In genomic region chr7:67696878-67697277, GRCh38 we compare ENCODE assay signal across 24 cellular contexts.
DNase-seq lines count a peak whose midpoint lies in the region; ATAC-seq, FAIRE-seq and TF ChIP-seq lines count a peak whose summit lies in the region.
"Had no signal": no experiment of that assay in that cellular context is flagged by ENCODE, and none has a peak within 500 bp of the region (broad histone marks: within the 10 kb centered on the region; RNA-seq: fewer than 3 reads in every experiment).

No MANE protein-coding gene starts in this region.

- H3K4me3 Mint-ChIP-seq in glutamatergic neuron (ENCODE audit: unreplicated experiment) = no peak overlapping the region

- no peak overlapping the region for H3K4me3 ChIP-seq in A549
- peak overlapping the region; percentile 35; the same call in 1 of the 2 replicates for H3K4me3 ChIP-seq in PC-9
- H3K4me3 ChIP-seq in neural cell (ENCODE audit: low read length) = no peak overlapping the region
- H3K4me3 ChIP-seq: Peyer's patch, SK-N-MC had no signal

- ATAC-seq in A549 (no peak; a peak in 1 of 6 replicates), GM19455 (IDR thresholded peaks at IDR 0.05; ENCODE audit: unreplicated experiment) (no peak), HG03571 (IDR thresholded peaks at IDR 0.05; ENCODE audit: unreplicated experiment) (no peak)

- H3K27ac ChIP-seq in A549 = no peak overlapping the region
- no peak overlapping the region for H3K27ac ChIP-seq in PC-9
- no peak overlapping the region for H3K27ac ChIP-seq in neural cell (ENCODE audit: low read length)
- H3K27ac ChIP-seq: C4-2B, HL-60, Peyer's patch, SK-N-MC had no signal

- CTCF ChIA-PET in A549 (lab: Yijun Ruan, JAX) = no interaction called here
- CTCF ChIA-PET in PC-9 (lab: Charles Lee) = no interaction called here

- H3K36me3 Mint-ChIP-seq in glutamatergic neuron (ENCODE audit: unreplicated experiment) = peaks cover 5% of the 10 kb centered on the region
- H3K36me3 Mint-ChIP-seq: IgD-negative memory B cell had no signal

- H3K9me3 ChIP-seq in A549 = no peaks in the 10 kb centered on the region
- H3K9me3 ChIP-seq in PC-9 (ENCODE audit: insufficient read depth, low read depth) = no peaks in the 10 kb centered on the region; the same call in 1 of the 2 replicates
- no peaks in the 10 kb centered on the region for H3K9me3 ChIP-seq in neural cell (ENCODE audit: low read length)
- H3K9me3 ChIP-seq: Peyer's patch had no signal

- peak overlapping the region; percentile 1 for H3K27ac Mint-ChIP-seq in glutamatergic neuron (ENCODE audit: unreplicated experiment)
- H3K27ac Mint-ChIP-seq: IgD-negative memory B cell had no signal

- no peak for TF ChIP-seq CTCF in A549 (IDR thresholded peaks at IDR 0.05)
- no peak for TF ChIP-seq CTCF in PC-9 (conservative IDR thresholded peaks at IDR 0.05)
- TF ChIP-seq CTCF in glutamatergic neuron (IDR thresholded peaks at IDR 0.05; ENCODE audit: partially characterized antibody, unreplicated experiment) = no peak
- no peak for TF ChIP-seq CTCF in neural cell (IDR thresholded peaks at IDR 0.05; ENCODE audit: poor library complexity, severe bottlenecking)

- TF ChIP-seq EP300 in A549 (IDR thresholded peaks at IDR 0.05) (no peak), neural cell (conservative IDR thresholded peaks at IDR 0.05; ENCODE audit: poor library complexity, severe bottlenecking) (peak; percentile 77)

- H3F3A ChIP-seq in PC-9 (ENCODE audit: insufficient read depth, low read depth) = no peaks in the 10 kb centered on the region
- H3F3A ChIP-seq in neural cell (ENCODE audit: insufficient read depth, low read length, poor library complexity, severe bottlenecking) = no peaks in the 10 kb centered on the region

- WGBS in A549 (ENCODE audit: missing lambda C conversion rate) = 25% methylated on average over 7 of the region's 7 CpGs

- intact Hi-C loops in PC-9 (cut with micrococcal nuclease; ENCODE audit: unreplicated experiment) = no loop called here

- H4K20me1 ChIP-seq in PC-9 (ENCODE audit: insufficient read depth) (no peaks in the 10 kb centered on the region), neural cell (ENCODE audit: insufficient read depth) (no peaks in the 10 kb centered on the region)

- no peak for FAIRE-seq in A549 (lab: Jason Lieb, UNC)
- FAIRE-seq: A204.1, HTR-8/SVneo had no signal

- no peak overlapping the region for H3K9ac ChIP-seq in neural cell (ENCODE audit: low read length)

- no TSS peak for BruUV-seq in PC-9 (replicated peaks; lab: Mats Ljungman, UMichigan)

- H3K36me3 ChIP-seq in PC-9 (ENCODE audit: low read depth) (no peaks in the 10 kb centered on the region), neural cell (ENCODE audit: insufficient read depth, low read length) (no peaks in the 10 kb centered on the region)
- H3K36me3 ChIP-seq: Peyer's patch had no signal

- TF ChIP-seq RAD21 in A549 (conservative IDR thresholded peaks at IDR 0.05 in 1 of 2, IDR thresholded peaks at IDR 0.05 in 1 of 2) (no peak), neural cell (conservative IDR thresholded peaks at IDR 0.05) (no peak)

- H3K79me2 ChIP-seq in PC-9 (ENCODE audit: low read depth) (no peaks in the 10 kb centered on the region), neural cell (replicated peaks; ENCODE audit: insufficient read depth, low read length) (no peaks in the 10 kb centered on the region)

- H2AFZ ChIP-seq in PC-9 = peak overlapping the region; percentile 43; the same call in 1 of the 2 replicates
- no peak overlapping the region for H2AFZ ChIP-seq in neural cell (ENCODE audit: low read depth, low read length)

- H3K4me2 ChIP-seq in A549 (peak overlapping the region; percentile 55), PC-9 (peak overlapping the region; percentile 51), neural cell (ENCODE audit: low read length) (no peak overlapping the region)

- peaks cover 17% of the 10 kb centered on the region for H3K4me1 ChIP-seq in A549
- H3K4me1 ChIP-seq in PC-9 (replicated peaks; ENCODE audit: insufficient read depth) = no peaks in the 10 kb centered on the region
- H3K4me1 ChIP-seq: Peyer's patch had no signal

- H3K9me2 ChIP-seq in PC-9 (ENCODE audit: insufficient read depth) (no peaks in the 10 kb centered on the region), neural cell (ENCODE audit: insufficient read depth, low read length) (no peaks in the 10 kb centered on the region)

- H3K27me3 ChIP-seq in PC-9 (ENCODE audit: insufficient read depth, low read depth) = peaks cover 26% of the 10 kb centered on the region
- H3K27me3 ChIP-seq in neural cell (ENCODE audit: insufficient read depth, low read depth, low read length) = no peaks in the 10 kb centered on the region
- H3K27me3 ChIP-seq: Peyer's patch had no signal

- no peaks in the 10 kb centered on the region for H3K4me1 Mint-ChIP-seq in glutamatergic neuron (ENCODE audit: low read depth, unreplicated experiment)
- H3K4me1 Mint-ChIP-seq: IgD-negative memory B cell had no signal

- TF ChIP-seq POLR2A in A549 (IDR thresholded peaks at IDR 0.05; ENCODE audit: low read length) = no peak

- H3K27me3 Mint-ChIP-seq in glutamatergic neuron (ENCODE audit: unreplicated experiment) = peaks cover 4% of the 10 kb centered on the region
- H3K27me3 Mint-ChIP-seq: IgD-negative memory B cell had no signal

- POLR2A ChIA-PET in A549 (lab: Yijun Ruan, JAX) (no interaction called here), PC-9 (lab: Charles Lee; ENCODE audit: unreplicated experiment) (no interaction called here)

- peaks cover 5% of the 10 kb centered on the region for H3K9me3 Mint-ChIP-seq in glutamatergic neuron (ENCODE audit: unreplicated experiment)

- DNase-seq in A549 (ENCODE audit: low read depth in 1 of 2, low spot score in 1 of 2) (peak; percentile 9 to 15), PC-9 (peak in 1 of 2 experiments; percentile 61), glutamatergic neuron (no peak), NCI-H146 treated with DMSO at 0.1 percent for 48 hours (lab: John Stamatoyannopoulos, UW; ENCODE audit: unreplicated experiment) (no peak), UCSD-AML1 (lab: John Stamatoyannopoulos, UW; ENCODE audit: unreplicated experiment) (no peak)
- DNase-seq: DMS53, HCEC 1CT, Kasumi-1, MV-4-11, NCI-H1417 treated with DMSO at 0.1 percent for 48 hours, NCI-H2029 treated with DMSO at 0.1 percent for 48 hours, NCI-H510A, NCI-H82, Peyer's patch, Right ventricle myocardium superior had no signal

TF ChIP-seq in A549, 52 proteins besides CTCF, POLR2A, EP300 and RAD21 (continues in another document):
- no peak for TF ChIP-seq USF2 (IDR thresholded peaks at IDR 0.05)
- no peak for TF ChIP-seq GATA3 (IDR thresholded peaks at IDR 0.05; ENCODE audit: borderline replicate concordance)
- no peak for TF ChIP-seq HEYL (CRISPR knock-in tag; IDR thresholded peaks at IDR 0.05)
- no peak for TF ChIP-seq CHD4 (IDR thresholded peaks at IDR 0.05; ENCODE audit: borderline replicate concordance)
- no peak for TF ChIP-seq ZNF302 (CRISPR knock-in tag; IDR thresholded peaks at IDR 0.05)
- no peak for TF ChIP-seq RARB (CRISPR knock-in tag; IDR thresholded peaks at IDR 0.05)
- TF ChIP-seq CEBPB (IDR thresholded peaks at IDR 0.05) = no peak

TF ChIP-seq in neural cell, 6 proteins besides CTCF, POLR2A, EP300 and RAD21:
- no peak for TF ChIP-seq TAF1 (IDR thresholded peaks at IDR 0.05; ENCODE audit: low read depth)
- TF ChIP-seq, protein P1, sequence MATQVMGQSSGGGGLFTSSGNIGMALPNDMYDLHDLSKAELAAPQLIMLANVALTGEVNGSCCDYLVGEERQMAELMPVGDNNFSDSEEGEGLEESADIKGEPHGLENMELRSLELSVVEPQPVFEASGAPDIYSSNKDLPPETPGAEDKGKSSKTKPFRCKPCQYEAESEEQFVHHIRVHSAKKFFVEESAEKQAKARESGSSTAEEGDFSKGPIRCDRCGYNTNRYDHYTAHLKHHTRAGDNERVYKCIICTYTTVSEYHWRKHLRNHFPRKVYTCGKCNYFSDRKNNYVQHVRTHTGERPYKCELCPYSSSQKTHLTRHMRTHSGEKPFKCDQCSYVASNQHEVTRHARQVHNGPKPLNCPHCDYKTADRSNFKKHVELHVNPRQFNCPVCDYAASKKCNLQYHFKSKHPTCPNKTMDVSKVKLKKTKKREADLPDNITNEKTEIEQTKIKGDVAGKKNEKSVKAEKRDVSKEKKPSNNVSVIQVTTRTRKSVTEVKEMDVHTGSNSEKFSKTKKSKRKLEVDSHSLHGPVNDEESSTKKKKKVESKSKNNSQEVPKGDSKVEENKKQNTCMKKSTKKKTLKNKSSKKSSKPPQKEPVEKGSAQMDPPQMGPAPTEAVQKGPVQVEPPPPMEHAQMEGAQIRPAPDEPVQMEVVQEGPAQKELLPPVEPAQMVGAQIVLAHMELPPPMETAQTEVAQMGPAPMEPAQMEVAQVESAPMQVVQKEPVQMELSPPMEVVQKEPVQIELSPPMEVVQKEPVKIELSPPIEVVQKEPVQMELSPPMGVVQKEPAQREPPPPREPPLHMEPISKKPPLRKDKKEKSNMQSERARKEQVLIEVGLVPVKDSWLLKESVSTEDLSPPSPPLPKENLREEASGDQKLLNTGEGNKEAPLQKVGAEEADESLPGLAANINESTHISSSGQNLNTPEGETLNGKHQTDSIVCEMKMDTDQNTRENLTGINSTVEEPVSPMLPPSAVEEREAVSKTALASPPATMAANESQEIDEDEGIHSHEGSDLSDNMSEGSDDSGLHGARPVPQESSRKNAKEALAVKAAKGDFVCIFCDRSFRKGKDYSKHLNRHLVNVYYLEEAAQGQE (IDR thresholded peaks at IDR 0.05; ENCODE audit: borderline replicate concordance) = no peak
- TF ChIP-seq MXI1 (conservative IDR thresholded peaks at IDR 0.05; ENCODE audit: poor library complexity, severe bottlenecking) = no peak
- no peak for TF ChIP-seq EZH2 (IDR thresholded peaks at IDR 0.05; ENCODE audit: borderline replicate concordance, insufficient read depth, low read length, poor library complexity, severe bottlenecking)
- no peak for TF ChIP-seq SMC3 (conservative IDR thresholded peaks at IDR 0.05; ENCODE audit: poor library complexity)
- no peak for TF ChIP-seq POLR2AphosphoS5 (IDR thresholded peaks at IDR 0.05)

Comparison
In these comparisons a context has a peak if more than half of its experiments do, and no peak if none do; other contexts are left out.
1. DNase-seq: peak in A549 (2 of 2); none in glutamatergic neuron (single experiment), NCI-H146 treated with DMSO at 0.1 percent for 48 hours (single experiment) and UCSD-AML1 (single experiment).